Comparison of ENCODE assay signal across 8 cellular contexts in the genomic region with DNA sequence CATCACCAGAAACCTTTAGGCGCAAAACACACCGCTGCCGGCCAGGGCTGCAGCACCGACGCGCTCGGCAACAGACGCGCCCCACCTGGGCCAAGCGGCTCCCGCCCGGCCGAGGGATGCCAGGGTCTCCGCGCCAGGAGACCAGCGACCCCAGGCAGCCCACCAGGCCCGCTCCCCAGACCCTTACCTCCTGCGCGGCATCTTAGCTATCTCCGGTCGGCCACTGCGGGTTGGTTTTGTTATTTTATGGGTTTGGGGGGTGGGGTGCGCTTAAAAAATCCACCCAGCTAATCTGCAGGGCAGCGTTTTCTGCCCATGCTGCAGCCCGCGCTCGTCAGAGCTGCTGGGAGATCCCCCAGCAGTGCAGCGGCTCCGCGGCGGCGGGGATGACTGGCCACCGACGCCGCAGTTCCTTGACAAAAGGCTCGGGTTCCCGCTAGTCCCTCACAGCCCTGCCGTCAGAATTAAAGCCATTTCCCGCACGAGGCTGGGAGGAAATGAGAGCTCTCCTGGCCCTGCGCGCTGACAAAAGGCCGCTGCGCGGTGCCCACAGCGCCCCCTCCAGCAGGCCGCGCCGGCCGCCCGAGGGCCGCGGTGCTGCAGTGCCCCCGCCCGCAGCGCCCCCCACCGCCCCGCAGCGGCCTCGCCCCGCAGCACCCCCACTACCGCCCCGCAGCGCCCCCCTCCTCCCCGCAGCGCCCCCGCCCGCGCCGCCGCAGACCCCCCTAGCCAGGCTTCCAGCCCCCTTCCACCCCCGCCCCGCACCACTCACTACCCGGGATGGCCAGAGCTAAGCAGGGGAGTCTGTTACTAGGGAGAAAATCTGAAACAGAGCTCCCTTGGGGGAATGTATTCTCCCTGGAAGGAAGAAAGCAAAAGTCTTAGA. TPM values are rescaled to one million over a fixed set of nuclear protein-coding genes. Genes with fewer than 3 reads are reported as not detected.
A peak's percentile ranks its signal among the peaks of the same experiment; 100 is the strongest.
DNase-seq lines count a peak whose midpoint lies in the region; ATAC-seq and TF ChIP-seq lines count a peak whose summit lies in the region.

A gene with protein sequence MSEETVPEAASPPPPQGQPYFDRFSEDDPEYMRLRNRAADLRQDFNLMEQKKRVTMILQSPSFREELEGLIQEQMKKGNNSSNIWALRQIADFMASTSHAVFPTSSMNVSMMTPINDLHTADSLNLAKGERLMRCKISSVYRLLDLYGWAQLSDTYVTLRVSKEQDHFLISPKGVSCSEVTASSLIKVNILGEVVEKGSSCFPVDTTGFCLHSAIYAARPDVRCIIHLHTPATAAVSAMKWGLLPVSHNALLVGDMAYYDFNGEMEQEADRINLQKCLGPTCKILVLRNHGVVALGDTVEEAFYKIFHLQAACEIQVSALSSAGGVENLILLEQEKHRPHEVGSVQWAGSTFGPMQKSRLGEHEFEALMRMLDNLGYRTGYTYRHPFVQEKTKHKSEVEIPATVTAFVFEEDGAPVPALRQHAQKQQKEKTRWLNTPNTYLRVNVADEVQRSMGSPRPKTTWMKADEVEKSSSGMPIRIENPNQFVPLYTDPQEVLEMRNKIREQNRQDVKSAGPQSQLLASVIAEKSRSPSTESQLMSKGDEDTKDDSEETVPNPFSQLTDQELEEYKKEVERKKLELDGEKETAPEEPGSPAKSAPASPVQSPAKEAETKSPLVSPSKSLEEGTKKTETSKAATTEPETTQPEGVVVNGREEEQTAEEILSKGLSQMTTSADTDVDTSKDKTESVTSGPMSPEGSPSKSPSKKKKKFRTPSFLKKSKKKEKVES (minus strand): TSS at position 502 of the 886 bp plus-strand sequence. CDS start 61,792 bp downstream, outside the sequence.

- peak within 1 kb of the TSS; percentile 90 for H3K4me3 ChIP-seq in HUES48 (ENCODE audit: low read depth, low read length)

- H3K9me3 ChIP-seq in HUES48 (ENCODE audit: control insufficient read depth, insufficient read depth, low read length): no peaks in the 10 kb centered on the region

- H3K9me3 Mint-ChIP-seq in brain: no peaks in the 10 kb centered on the region

- ATAC-seq in GM18907 (IDR thresholded peaks at IDR 0.05; ENCODE audit: unreplicated experiment): no peak

- peak within 1 kb of the TSS; percentile 93 for H3K27ac ChIP-seq in HUES48 (ENCODE audit: low read depth, low read length)

- peaks cover 44% of the 10 kb centered on the region for H3K4me1 Mint-ChIP-seq in brain

- peaks cover 32% of the 10 kb centered on the region for H3K4me1 ChIP-seq in HUES48 (ENCODE audit: control insufficient read depth, insufficient read depth, low read length)

- H3K27ac Mint-ChIP-seq in brain: peak within 1 kb of the TSS; percentile 86 to 99 (median 98)

- H3K27me3 Mint-ChIP-seq in brain: peaks cover 26% of the 10 kb centered on the region

- in situ Hi-C loops in SK-MEL-5 (cut with HindIII; ENCODE audit: low pct_unique_long_range_greater_than_20kb, low sequenced_read_pairs): no loop called here

- peak; percentile 83 for DNase-seq in COLO668 (lab: John Stamatoyannopoulos, UW; ENCODE audit: unreplicated experiment)
- DNase-seq in SK-MEL-5 (ENCODE audit: low read depth, low spot score): peak; percentile 55
- DNase-seq in iris pigment epithelial cell (ENCODE audit: low read depth): peak; percentile 15
- peak; percentile 72 for DNase-seq in stimulated activated CD4-positive, alpha-beta T cell treated with anti-CD3 and anti-CD28 coated beads, Interleukin-15, amount 100 ng/mL, for 24 hours
- DNase-seq in NK-92 treated with Interleukin-12 subunit alpha and Interleukin-12 subunit beta, amount 100 ng/mL, for 24 hours (lab: John Stamatoyannopoulos, UW): no peak

- H3K36me3 Mint-ChIP-seq in brain: peaks cover 12% of the 10 kb centered on the region

- peaks cover 2% of the 10 kb centered on the region; the same call in 1 of the 2 replicates for H3K36me3 ChIP-seq in HUES48 (ENCODE audit: control insufficient read depth, insufficient read depth, low read length)

- TF ChIP-seq CTCF in brain (conservative IDR thresholded peaks at IDR 0.05): peak; percentile 52 to 66

- H3K4me3 Mint-ChIP-seq in brain: peak within 1 kb of the TSS; percentile 92 to 98 (median 96)

- H3K27me3 ChIP-seq in HUES48 (ENCODE audit: control insufficient read depth, insufficient read depth, low read length): 0 out of 2 replicates have a peak, but pooled peaks cover 3% of the 10 kb centered on the region

- H3K9ac ChIP-seq in HUES48 (ENCODE audit: low read depth, low read length): peak within 1 kb of the TSS; percentile 89

RNA-seq across cellular contexts. Expression of the gene that starts here (rescaled TPM):
- 5.2 and 5.7 TPM in 2 replicates for total RNA-seq in SK-MEL-5 (2014; rRNA removed; shearing (Covaris generic))
- 6.6 and 9.7 TPM in 2 replicates for polyA plus RNA-seq in SK-MEL-5 (2015; cell fraction: cytosol; rRNA removed)
- 3.8 and 5.5 TPM in 2 replicates for polyA plus RNA-seq in SK-MEL-5 (2015; cell fraction: nucleus; rRNA removed)
- 67.0 TPM for polyA plus RNA-seq in brain (ENCODE audit: insufficient read depth, low read depth, low replicate concordance)
